ENCODE assay signal across 8 cellular contexts in genomic region chr2:55048514-55048924, GRCh38. TPM values are rescaled to one million over a fixed set of nuclear protein-coding genes. Genes with fewer than 3 reads are reported as not detected.
DNase-seq lines count a peak whose midpoint lies in the region; ATAC-seq, FAIRE-seq and TF ChIP-seq lines count a peak whose summit lies in the region.

No MANE protein-coding gene starts in this region.

- H3K79me1 ChIP-seq in H9 (ENCODE audit: insufficient read depth, low read depth, low read length, poor library complexity, severe bottlenecking) (no peaks in the 10 kb centered on the region), H1 (ENCODE audit: low read depth, low read length) (no peaks in the 10 kb centered on the region)

- no peak overlapping the region for H3K23ac ChIP-seq in H9 (ENCODE audit: insufficient read length, low read depth, low read length)
- H3K23ac ChIP-seq in H1 (ENCODE audit: insufficient read length): no peak overlapping the region

- peak overlapping the region; percentile 96 for H3K4me3 Mint-ChIP-seq in CD4-positive, alpha-beta T cell
- H3K4me3 Mint-ChIP-seq in H9 (peak overlapping the region; percentile 99), naive B cell (peak overlapping the region; percentile 93 to 100 (median 98))

- TF ChIP-seq POLR2A in H1 (IDR thresholded peaks at IDR 0.05; ENCODE audit: control extremely low read depth in 1 of 2, low read depth in 2 of 2, low read length in 2 of 2): no peak

- CTCF ChIA-PET in CD4-positive, alpha-beta T cell (lab: Charles Lee): interaction anchor here (0.6 to 3.8 kb wide), 11 partner anchors 8 to 325 kb away, joined by 3 to 24 read pairs (median 4); partner anchors contain the start of gene EML6
- CTCF ChIA-PET in H1 (lab: Charles Lee; ENCODE audit: partially characterized antibody): interaction anchor here (0.6 to 2.4 kb wide), 32 partner anchors 11 to 176 kb away, joined by 3 to 12 read pairs (median 4); no protein-coding TSS in a partner anchor

- intact Hi-C loops in CD4-positive, alpha-beta T cell (cut with DNase I, micrococcal nuclease): loop anchor here (2.0 to 10.0 kb wide), 6 partner anchors 16 to 566 kb away; partner anchors contain the start of genes EML6 (in 1 of the 2) and PPP4R3B (in 1 of the 2)

- H3K27ac ChIP-seq in CD4-positive, alpha-beta T cell (ENCODE audit: low read depth, low read length): no peak overlapping the region
- no peak overlapping the region for H3K27ac ChIP-seq in H9 (ENCODE audit: insufficient read length, low read depth, low read length)
- H3K27ac ChIP-seq in H1 (ENCODE audit: low read depth, low read length): peak overlapping the region; percentile 98

- no peak for DNase-seq in CD4-positive, alpha-beta T cell
- DNase-seq in H9 (no peak), SK-MEL-5 (ENCODE audit: low read depth, low spot score) (peak; percentile 64), H1 (ENCODE audit: low read depth in 1 of 2, low spot score in 2 of 2) (no peak), naive B cell (no peak), iPS-NIHi7 (ENCODE audit: extremely low spot score) (no peak), NCI-H128 (lab: John Stamatoyannopoulos, UW; ENCODE audit: unreplicated experiment) (no peak)

- TF ChIP-seq EP300 in H1 (IDR thresholded peaks at IDR 0.05; ENCODE audit: borderline replicate concordance in 1 of 2, low read depth in 2 of 2, low read length in 2 of 2): no peak

- no peak overlapping the region for H4K91ac ChIP-seq in H9 (ENCODE audit: insufficient read length, low read depth, low read length)
- peak overlapping the region; percentile 83 for H4K91ac ChIP-seq in H1 (replicated peaks; ENCODE audit: insufficient read length, low read length)

- H2BK5ac ChIP-seq in H9 (ENCODE audit: insufficient read length, low read length): no peak overlapping the region
- H2BK5ac ChIP-seq in H1 (ENCODE audit: low read depth, low read length): peak overlapping the region; percentile 97

- H2BK15ac ChIP-seq in H9 (ENCODE audit: low read depth, low read length) (no peak overlapping the region), H1 (ENCODE audit: low read length) (no peak overlapping the region)

- H4K20me1 ChIP-seq in H9 (ENCODE audit: control insufficient read depth, insufficient read depth, insufficient read length) (no peaks in the 10 kb centered on the region), H1 (replicated peaks in 1 of 2; ENCODE audit: control insufficient read depth in 1 of 2, insufficient read depth in 2 of 2, low read length in 2 of 2) (peaks cover 18 to 21% of the 10 kb centered on the region in 2 experiments)

- peak overlapping the region; percentile 91 for H3K18ac ChIP-seq in H9 (ENCODE audit: insufficient read length, low read depth, low read length)
- 0 out of 2 replicates have a peak overlapping the region, but pooled peaks have one; percentile 95 for H3K18ac ChIP-seq in H1 (ENCODE audit: extremely low read depth, low read length)

- H2AFZ ChIP-seq in H9 (ENCODE audit: low read length) (no peak overlapping the region), H1 (ENCODE audit: low read length) (no peak overlapping the region)

- peak overlapping the region; percentile 82 to 100 (median 94) for H3K4me3 ChIP-seq in H1 (ENCODE audit: extremely low read depth in 1 of 4, insufficient read depth in 2 of 4, low read depth in 3 of 4, low read length in 4 of 4)

- POLR2A ChIA-PET in CD4-positive, alpha-beta T cell (lab: Charles Lee): interaction anchor here (0.6 to 3.7 kb wide), 13 partner anchors 15 to 471 kb away, joined by 3 to 28 read pairs (median 4); partner anchors contain the start of genes CFAP36, CLHC1 and RPS27A
- POLR2A ChIA-PET in H1 (lab: Charles Lee; ENCODE audit: partially characterized antibody): interaction anchor here (0.6 to 1.9 kb wide), 26 partner anchors 9 to 1078 kb away, joined by 3 to 12 read pairs (median 3); partner anchors contain the start of genes CLHC1, PSME4 and RPS27A

- H2BK20ac ChIP-seq in H9 (ENCODE audit: low read depth, low read length, poor library complexity, severe bottlenecking) (no peak overlapping the region), H1 (ENCODE audit: low read length) (no peak overlapping the region)

- H3K23me2 ChIP-seq in H9 (ENCODE audit: insufficient read length, low read depth, low read length, poor library complexity, severe bottlenecking): peaks cover 14% of the 10 kb centered on the region
- peaks cover 4% of the 10 kb centered on the region for H3K23me2 ChIP-seq in H1 (ENCODE audit: low read depth, low read length)

- 0 out of 4 replicates have a peak, but pooled peaks of 1 of the 2 experiments have one; percentile 8 for TF ChIP-seq RAD21 in H1 (IDR thresholded peaks at IDR 0.05 in 1 of 2, conservative IDR thresholded peaks at IDR 0.05 in 1 of 2; ENCODE audit: low read depth in 2 of 2, low read length in 2 of 2)

- no peak overlapping the region for H2BK120ac ChIP-seq in H9 (ENCODE audit: low read depth, low read length, poor library complexity, severe bottlenecking)
- no peak overlapping the region for H2BK120ac ChIP-seq in H1 (replicated peaks; ENCODE audit: low read depth, low read length)

- no peak for TF ChIP-seq CTCF in CD4-positive, alpha-beta T cell (IDR thresholded peaks at IDR 0.05)
- TF ChIP-seq CTCF in H9 (conservative IDR thresholded peaks at IDR 0.05): no peak; the same call in 2 of the 3 replicates
- TF ChIP-seq CTCF in H1 (IDR thresholded peaks at IDR 0.05; ENCODE audit: control extremely low read depth in 1 of 3, insufficient read depth in 1 of 3, low read depth in 1 of 3, low read length in 3 of 3): no peak

- H3K4me2 ChIP-seq in H9 (ENCODE audit: insufficient read depth, insufficient read length, low read length) (peak overlapping the region; percentile 89), H1 (ENCODE audit: insufficient read depth in 1 of 2, low read depth in 2 of 2, low read length in 2 of 2) (peak overlapping the region; percentile 89 to 93)

- H2AK5ac ChIP-seq in H9 (ENCODE audit: insufficient read length, low read length) (no peak overlapping the region), H1 (ENCODE audit: low read depth, low read length) (peak overlapping the region; percentile 1; the same call in 1 of the 2 replicates)

- H3K9me3 ChIP-seq in CD4-positive, alpha-beta T cell (ENCODE audit: control insufficient read depth, low read length): no peaks in the 10 kb centered on the region
- H3K9me3 ChIP-seq in H9 (ENCODE audit: control insufficient read depth, low read depth, low read length) (no peaks in the 10 kb centered on the region), H1 (ENCODE audit: insufficient read depth in 2 of 2, low read depth in 1 of 2, low read length in 1 of 2) (no peaks in the 10 kb centered on the region)

- H4K5ac ChIP-seq in H9 (ENCODE audit: insufficient read length, low read depth, low read length) (peak overlapping the region; percentile 35), H1 (ENCODE audit: insufficient read length, low read depth, low read length) (no peak overlapping the region)

- H3K4me1 Mint-ChIP-seq in CD4-positive, alpha-beta T cell (ENCODE audit: low read depth): peaks cover 70% of the 10 kb centered on the region
- H3K4me1 Mint-ChIP-seq in H9 (peaks cover 40 to 41% of the 10 kb centered on the region in 2 experiments), naive B cell (peaks cover 48 to 64% (median 54%) of the 10 kb centered on the region in 3 donors)

- H3K27me3 Mint-ChIP-seq in CD4-positive, alpha-beta T cell: no peaks in the 10 kb centered on the region
- H3K27me3 Mint-ChIP-seq in H9 (ENCODE audit: low read depth) (peaks cover 1% of the 10 kb centered on the region; the same call in 1 of the 2 replicates), naive B cell (no peaks in the 10 kb centered on the region)

- H3K36me3 Mint-ChIP-seq in CD4-positive, alpha-beta T cell (ENCODE audit: low read depth): peaks cover 18% of the 10 kb centered on the region
- peaks cover 0 to 11% (median 6%) of the 10 kb centered on the region in 3 experiments; a peak in 3 of 7 replicates for H3K36me3 Mint-ChIP-seq in H9 (ENCODE audit: insufficient read depth in 1 of 3, low read depth in 3 of 3)
- H3K36me3 Mint-ChIP-seq in naive B cell: no peaks in the 10 kb centered on the region

- H3K56ac ChIP-seq in H9 (ENCODE audit: insufficient read length, low read depth, low read length) (no peak overlapping the region), H1 (replicated peaks; ENCODE audit: insufficient read length, low read depth, low read length) (no peak overlapping the region)

- FAIRE-seq in H1 (lab: Jason Lieb, UNC): no peak

- no CpG with 5 or more reads among the region's 11 CpGs for WGBS in H9 (ENCODE audit: extremely low coverage, insufficient read length, low lambda C conversion rate)
- WGBS in H1 (ENCODE audit: extremely low coverage in 1 of 2, insufficient coverage in 1 of 2, insufficient read length in 1 of 2, insufficient replicate concordance in 2 of 2, low coverage in 1 of 2, low lambda C conversion rate in 2 of 2, missing lambda C conversion rate in 1 of 2), 2 experiments: 1% methylated on average over 11 of the region's 11 CpGs; no CpG with 5 or more reads in 1 of the 2 experiments

- no peak for ATAC-seq in CD4-positive, alpha-beta T cell (ENCODE audit: poor library complexity)
- ATAC-seq in naive B cell (ENCODE audit: low read depth in 2 of 2) (no peak), GM18502 (IDR thresholded peaks at IDR 0.05; ENCODE audit: poor library complexity, unreplicated experiment) (no peak)

- H3K14ac ChIP-seq in H9 (ENCODE audit: insufficient read depth, low read length) (peak overlapping the region; percentile 93), H1 (ENCODE audit: insufficient read length) (no peak overlapping the region)

- no peaks in the 10 kb centered on the region for H3K27me3 ChIP-seq in CD4-positive, alpha-beta T cell (ENCODE audit: control insufficient read depth, insufficient read depth, low read length)
- H3K27me3 ChIP-seq in H9 (ENCODE audit: insufficient read depth, low read length) (no peaks in the 10 kb centered on the region), H1 (replicated peaks in 1 of 4; ENCODE audit: control insufficient read depth in 3 of 4, extremely low read depth in 1 of 4, insufficient read depth in 3 of 4, low read length in 3 of 4) (no peaks in the 10 kb centered on the region)

- H3K79me2 ChIP-seq in H9 (ENCODE audit: insufficient read depth, low read length) (peaks cover 46% of the 10 kb centered on the region), H1 (ENCODE audit: control insufficient read depth in 1 of 2, insufficient read depth in 2 of 2, low read length in 2 of 2) (peaks cover 44 to 59% of the 10 kb centered on the region in 2 experiments)

- H3T11ph ChIP-seq in H9 (ENCODE audit: low read length): no peak overlapping the region

- peak overlapping the region; percentile 95 for H3K9ac ChIP-seq in H9 (ENCODE audit: extremely low read depth, insufficient read length, low read length)
- peak overlapping the region in 3 of 4 experiments; percentile 93 to 97 (median 95); a peak in 6 of 7 replicates for H3K9ac ChIP-seq in H1 (replicated peaks in 1 of 4; ENCODE audit: extremely low read depth in 1 of 4, low read depth in 3 of 4, low read length in 3 of 4)

- H2BK12ac ChIP-seq in H9 (ENCODE audit: insufficient read length, low read depth, low read length): no peak overlapping the region
- peak overlapping the region; percentile 43; the same call in 1 of the 2 replicates for H2BK12ac ChIP-seq in H1 (ENCODE audit: low read depth, low read length)

- no peaks in the 10 kb centered on the region; the same call in 1 of the 2 replicates for H3K4me1 ChIP-seq in H9 (ENCODE audit: insufficient read depth, low read length)
- peaks cover 0 to 10% (median 5%) of the 10 kb centered on the region in 4 experiments; a peak in 3 of 7 replicates for H3K4me1 ChIP-seq in H1 (replicated peaks in 1 of 4; ENCODE audit: control insufficient read depth in 3 of 4, insufficient read depth in 4 of 4, low read length in 3 of 4)

- H4K8ac ChIP-seq in H9 (replicated peaks; ENCODE audit: insufficient read length, low read depth, low read length) (no peak overlapping the region), H1 (ENCODE audit: extremely low read depth, insufficient read depth, low read length) (peak overlapping the region; percentile 98; the same call in 1 of the 2 replicates)

- H3K9me3 Mint-ChIP-seq in CD4-positive, alpha-beta T cell: no peaks in the 10 kb centered on the region
- H3K9me3 Mint-ChIP-seq in H9 (no peaks in the 10 kb centered on the region; a peak in 2 of 5 replicates), naive B cell (no peaks in the 10 kb centered on the region)

- H3K36me3 ChIP-seq in H1 (ENCODE audit: control insufficient read depth in 2 of 4, insufficient read depth in 4 of 4, low read length in 3 of 4): no peaks in the 10 kb centered on the region; a peak in 1 of 8 replicates

- H3K4ac ChIP-seq in H9 (ENCODE audit: low read depth, low read length) (no peak overlapping the region), H1 (replicated peaks; ENCODE audit: insufficient read length, low read depth, low read length) (peak overlapping the region; percentile 71)

- peak overlapping the region; percentile 89 for H3K27ac Mint-ChIP-seq in CD4-positive, alpha-beta T cell
- H3K27ac Mint-ChIP-seq in H9 (peak overlapping the region; percentile 96 to 100 (median 96)), naive B cell (peak overlapping the region; percentile 51 to 97 (median 94))

- in situ Hi-C loops in SK-MEL-5 (cut with HindIII; ENCODE audit: low pct_unique_long_range_greater_than_20kb, low sequenced_read_pairs): loop anchor here (25.0 kb wide), 1 partner anchor 139 kb away; no protein-coding TSS in a partner anchor

RNA-seq across cellular contexts. Expression of gene RTN4, which starts 1.7 kb away (rescaled TPM):
- 10 to 100 TPM; 84.9 to 85.7 TPM for total RNA-seq in CD4-positive, alpha-beta T cell
- total RNA-seq in H9 (2021): 200 and 205 TPM in 2 replicates
- total RNA-seq in SK-MEL-5 (2014; rRNA removed; shearing (Covaris generic)): 117 and 120 TPM in 2 replicates
- polyA plus RNA-seq in SK-MEL-5 (2015; cell fraction: cytosol; rRNA removed): 274 and 292 TPM in 2 replicates
- polyA plus RNA-seq in SK-MEL-5 (2015; cell fraction: nucleus; rRNA removed): 85.9 and 130 TPM in 2 replicates
- 240 and 242 TPM in 2 replicates for total RNA-seq in H1 (2021; fragmentation: NEBNext Ultra II Directional; extraction: Animal tissue kit (Norgen Biotek cat#: 25700))
- polyA plus RNA-seq in H1 (2011; rRNA removed): 113 and 179 TPM in 2 replicates
- polyA plus RNA-seq in H1 (2011; cell fraction: cytosol; rRNA removed): 181 TPM
- polyA plus RNA-seq in H1 (2011; cell fraction: nucleus; rRNA removed): 68.6 TPM
- 159 to 285 TPM (median 199 TPM) in 4 replicates for polyA plus RNA-seq in H1 (2012, experiment 1 of 2)
- polyA plus RNA-seq in H1 (2012, experiment 2 of 2): 93.2 TPM
- polyA plus RNA-seq in H1 (2013, experiment 1 of 2): 447 TPM
- polyA plus RNA-seq in H1 (2013, experiment 2 of 2): 509 TPM
- polyA minus RNA-seq in H1 (2011; rRNA and poly(A)+ RNA removed): 157 and 171 TPM in 2 replicates
- polyA minus RNA-seq in H1 (2011; cell fraction: cytosol; rRNA and poly(A)+ RNA removed): 108 TPM
- 128 TPM for polyA minus RNA-seq in H1 (2011; cell fraction: nucleus; rRNA and poly(A)+ RNA removed)
- polyA plus RNA-seq in naive B cell (ENCODE audit: low read depth in 6 of 6): 10 to 100 TPM; 41.3 to 57.8 (median 53.0) TPM
